Comparison of ENCODE assay signal across 10 cellular contexts in the genomic region with DNA sequence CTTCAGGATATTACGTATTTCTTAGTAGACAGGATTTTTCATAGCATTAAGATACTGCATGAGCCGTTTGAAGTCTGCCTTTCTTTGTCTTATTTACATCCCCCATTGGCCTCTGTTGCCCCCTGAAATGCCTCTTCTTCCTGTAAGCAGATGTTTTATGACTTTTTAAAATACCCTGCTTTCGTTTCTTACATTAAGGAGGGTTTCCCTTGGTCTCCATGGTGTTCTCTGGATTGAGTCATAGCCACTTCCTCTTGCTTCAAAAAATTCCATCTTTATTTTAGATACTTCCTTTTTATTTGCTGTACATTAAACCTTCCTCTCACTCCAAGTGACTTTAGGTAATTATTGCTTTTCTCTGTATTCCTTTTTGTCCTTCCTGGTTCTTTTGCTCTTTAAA.
A peak's percentile ranks its signal among the peaks of the same experiment; 100 is the strongest.
DNase-seq lines count a peak whose midpoint lies in the region; ATAC-seq and TF ChIP-seq lines count a peak whose summit lies in the region.
"Had no signal": no experiment of that assay in that cellular context is flagged by ENCODE, and none has a peak within 500 bp of the region (broad histone marks: within the 10 kb centered on the region; RNA-seq: fewer than 3 reads in every experiment).

No MANE protein-coding gene starts in this region.

- no peaks in the 10 kb centered on the region for H3K36me3 ChIP-seq in breast epithelium
- peaks cover 78% of the 10 kb centered on the region for H3K36me3 ChIP-seq in SU-DHL-6 (ENCODE audit: low read length)
- H3K36me3 ChIP-seq in subcutaneous abdominal adipose tissue (ENCODE audit: control insufficient read depth in 5 of 5, insufficient read depth in 5 of 5, low read length in 5 of 5) = peaks cover 11 to 22% (median 16%) of the 10 kb centered on the region in 5 donors
- H3K36me3 ChIP-seq in Peyer's patch = peaks cover 0 to 5% (median 0%) of the 10 kb centered on the region in 3 donors

- TF ChIP-seq CTCF in MCF 10A (IDR thresholded peaks at IDR 0.05; ENCODE audit: unreplicated experiment) = no peak
- no peak for TF ChIP-seq CTCF in breast epithelium (IDR thresholded peaks at IDR 0.05)
- no peak for TF ChIP-seq CTCF in SU-DHL-6 (IDR thresholded peaks at IDR 0.05; ENCODE audit: insufficient read depth, low read length, poor library complexity, severe bottlenecking)
- no peak for TF ChIP-seq CTCF in foreskin keratinocyte (conservative IDR thresholded peaks at IDR 0.05)
- TF ChIP-seq CTCF in Peyer's patch (IDR thresholded peaks at IDR 0.05) = no peak

- H3K9ac ChIP-seq in SU-DHL-6 (ENCODE audit: low read length) = no peak overlapping the region
- H3K9ac ChIP-seq in subcutaneous abdominal adipose tissue (ENCODE audit: low read length in 5 of 5) = no peak overlapping the region

- H3K9me2 ChIP-seq in SU-DHL-6 (replicated peaks; ENCODE audit: insufficient read depth, low read length) = no peaks in the 10 kb centered on the region

- H3K9me3 Mint-ChIP-seq in MCF 10A (ENCODE audit: unreplicated experiment) = no peaks in the 10 kb centered on the region

- H2AFZ ChIP-seq in SU-DHL-6 (ENCODE audit: low read depth, low read length, severe bottlenecking) = no peak overlapping the region

- H3K27ac Mint-ChIP-seq in MCF 10A (ENCODE audit: low read depth, unreplicated experiment) = peak overlapping the region; percentile 77

- H3K4me3 Mint-ChIP-seq in MCF 10A (ENCODE audit: unreplicated experiment) = no peak overlapping the region

- H3K36me3 Mint-ChIP-seq in MCF 10A (ENCODE audit: insufficient read depth, unreplicated experiment) = peaks cover 17% of the 10 kb centered on the region

- intact Hi-C loops in MCF 10A (cut with micrococcal nuclease) (no loop called here), breast epithelium (cut with DNase I; ENCODE audit: low total_unique reads) (no loop called here), left colon (cut with DNase I, micrococcal nuclease) (no loop called here)

- H3K4me1 Mint-ChIP-seq in MCF 10A (ENCODE audit: insufficient read depth, unreplicated experiment) = peaks cover 6% of the 10 kb centered on the region

- DNase-seq in MCF 10A (ENCODE audit: unreplicated experiment) (peak; percentile 8), breast epithelium (ENCODE audit: low spot score in 2 of 2) (no peak), foreskin keratinocyte (peak; percentile 7 to 24), left colon (no peak), Peyer's patch (no peak)
- DNase-seq: anterior cingulate cortex, NCI-H345 had no signal

- no peak overlapping the region for H3K4me2 ChIP-seq in SU-DHL-6 (ENCODE audit: low read depth, low read length, poor library complexity, severe bottlenecking)

- TF ChIP-seq POLR2A in breast epithelium (IDR thresholded peaks at IDR 0.05) (no peak), Peyer's patch (IDR thresholded peaks at IDR 0.05) (no peak)

- POLR2A ChIA-PET in MCF 10A (lab: Yijun Ruan, JAX) = no interaction called here

- peaks cover 12% of the 10 kb centered on the region; the same call in 1 of the 2 replicates for H4K20me1 ChIP-seq in SU-DHL-6 (ENCODE audit: low read depth, low read length)

- no peaks in the 10 kb centered on the region for H3K27me3 Mint-ChIP-seq in MCF 10A (ENCODE audit: insufficient read depth, unreplicated experiment)

- no peaks in the 10 kb centered on the region for H3K9me3 ChIP-seq in breast epithelium
- H3K9me3 ChIP-seq in SU-DHL-6 (ENCODE audit: insufficient read depth, low read length) = peaks cover 5% of the 10 kb centered on the region; the same call in 1 of the 2 replicates
- no peaks in the 10 kb centered on the region for H3K9me3 ChIP-seq in subcutaneous abdominal adipose tissue (ENCODE audit: control insufficient read depth in 5 of 5, low read length in 5 of 5)
- H3K9me3 ChIP-seq in Peyer's patch = no peaks in the 10 kb centered on the region

- peaks cover 62% of the 10 kb centered on the region for H3F3A ChIP-seq in SU-DHL-6 (ENCODE audit: insufficient read depth)

- H3K4me3 ChIP-seq in breast epithelium (no peak overlapping the region), SU-DHL-6 (ENCODE audit: insufficient read depth, low read length, poor library complexity, severe bottlenecking) (no peak overlapping the region), subcutaneous abdominal adipose tissue (ENCODE audit: low read depth in 1 of 5, low read length in 5 of 5) (no peak overlapping the region), Peyer's patch (no peak overlapping the region)

- H3K27me3 ChIP-seq in breast epithelium (no peaks in the 10 kb centered on the region), SU-DHL-6 (ENCODE audit: low read length) (no peaks in the 10 kb centered on the region), foreskin keratinocyte (no peaks in the 10 kb centered on the region), subcutaneous abdominal adipose tissue (ENCODE audit: control insufficient read depth in 5 of 5, insufficient read depth in 4 of 5, low read length in 5 of 5) (no peaks in the 10 kb centered on the region), Peyer's patch (no peaks in the 10 kb centered on the region)

- peak overlapping the region in 1 of 2 donors; percentile 17 for H3K27ac ChIP-seq in breast epithelium
- H3K27ac ChIP-seq in SU-DHL-6 (ENCODE audit: low read depth, low read length) = peak overlapping the region; percentile 52
- peak overlapping the region; percentile 31 for H3K27ac ChIP-seq in foreskin keratinocyte
- H3K27ac ChIP-seq in subcutaneous abdominal adipose tissue (ENCODE audit: low read depth, low read length) = peak overlapping the region; percentile 17
- peak overlapping the region in 1 of 4 donors; percentile 31 for H3K27ac ChIP-seq in Peyer's patch

- no TSS peak for BruUV-seq in MCF 10A (replicated peaks; lab: Mats Ljungman, UMichigan)

- H3K4me1 ChIP-seq in breast epithelium (no peaks in the 10 kb centered on the region), foreskin keratinocyte (peaks cover 20% of the 10 kb centered on the region), subcutaneous abdominal adipose tissue (ENCODE audit: control insufficient read depth in 5 of 5, insufficient read depth in 5 of 5, low read length in 5 of 5) (peaks cover 0 to 24% (median 9%) of the 10 kb centered on the region in 5 donors), Peyer's patch (no peaks in the 10 kb centered on the region)

- peaks cover 52% of the 10 kb centered on the region for H3K79me2 ChIP-seq in SU-DHL-6 (ENCODE audit: insufficient read depth, low read length)

- CTCF ChIA-PET in MCF 10A (lab: Yijun Ruan, JAX) = no interaction called here

- ATAC-seq in foreskin keratinocyte (no peak), left colon (no peak), esophagus mucosa (no peak)

Comparison
In these comparisons a context has a peak if more than half of its experiments do, and no peak if none do; other contexts are left out.
1. DNase-seq: peak in MCF 10A (single experiment) and foreskin keratinocyte (2 of 2); none in breast epithelium (0 of 2), left colon (0 of 2) and Peyer's patch (0 of 3).